In the genomic region with DNA sequence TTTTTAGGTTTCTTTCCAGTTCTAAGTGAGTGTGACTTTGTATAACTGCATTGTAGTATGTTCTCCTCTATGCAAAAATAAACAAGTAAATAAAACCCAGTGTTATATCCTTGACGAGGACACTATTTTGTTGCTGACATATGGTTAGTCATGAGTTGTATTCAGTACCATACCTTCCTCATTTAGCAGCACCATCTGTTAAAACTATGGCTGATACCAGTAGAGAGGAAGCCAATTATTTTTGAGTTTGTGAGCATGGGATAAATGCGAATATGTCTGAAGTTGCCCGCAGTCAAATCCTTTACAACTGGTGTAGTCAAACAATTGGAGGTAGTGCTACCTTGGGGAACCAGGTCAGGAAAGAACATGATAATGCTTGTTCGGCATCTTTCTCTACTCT, we compare ENCODE assay signal across 21 cellular contexts.
"Had no signal": no experiment of that assay in that cellular context is flagged by ENCODE, and none has a peak within 500 bp of the region (broad histone marks: within the 10 kb centered on the region; RNA-seq: fewer than 3 reads in every experiment).

No MANE protein-coding gene starts in this region.

- H3K36me3 ChIP-seq: adrenal gland, esophagus muscularis mucosa, prostate gland, right atrium auricular region, tibial nerve had no signal

- DNase-seq: activated B cell treated with CpG ODN at 0.5 μM for 24 hours; activated CD4-positive, alpha-beta T cell treated with anti-CD3 and anti-CD28 coated beads for 36 hours; activated CD4-positive, alpha-beta T cell treated with anti-CD3 and anti-CD28 coated beads, Interleukin-2, amount 50 U/mL, for 48 hours; activated CD8-positive, alpha-beta memory T cell treated with anti-CD3 and anti-CD28 coated beads, Interleukin-2, amount 50 U/mL, for 48 hours; activated naive CD4-positive, alpha-beta T cell; activated T-cell treated with anti-CD3 and anti-CD28 coated beads, Interleukin-2, amount 50 U/mL, for 4 hours; adrenal gland; central memory CD4-positive, alpha-beta T cell; glutamatergic neuron; hippocampal formation; left ventricle myocardium superior; mammary epithelial cell; natural killer cell; stimulated activated CD4-positive, alpha-beta T cell treated with anti-CD3 and anti-CD28 coated beads, Interleukin-2, amount 100 ng/mL, for 24 hours; stimulated activated naive CD8-positive, alpha-beta T cell treated with anti-CD3 and anti-CD28 coated beads, Interleukin-15, amount 100 ng/mL, for 72 hours; T1000 had no signal

- H3K4me1 ChIP-seq: adrenal gland, esophagus muscularis mucosa, prostate gland, right atrium auricular region, tibial nerve had no signal

- H3K27me3 ChIP-seq: adrenal gland, esophagus muscularis mucosa, right atrium auricular region, tibial nerve had no signal

- H3K9me3 ChIP-seq: adrenal gland, esophagus muscularis mucosa, prostate gland, right atrium auricular region, tibial nerve had no signal

- H3K4me3 ChIP-seq: adrenal gland, coronary artery, esophagus muscularis mucosa, prostate gland, right atrium auricular region, tibial nerve had no signal

- H3K27ac ChIP-seq: adrenal gland, coronary artery, esophagus muscularis mucosa, prostate gland, right atrium auricular region, tibial nerve had no signal
